Comparison of ENCODE assay signal across 23 cellular contexts in genomic region chr21:44901391-44902074, GRCh38. TPM values are rescaled to one million over a fixed set of nuclear protein-coding genes. Genes with fewer than 3 reads are reported as not detected.
DNase-seq lines count a peak whose midpoint lies in the region; ATAC-seq and TF ChIP-seq lines count a peak whose summit lies in the region.
"Had no signal": no experiment of that assay in that cellular context is flagged by ENCODE, and none has a peak within 500 bp of the region (broad histone marks: within the 10 kb centered on the region; RNA-seq: fewer than 3 reads in every experiment).

No MANE protein-coding gene starts in this region.

- intact Hi-C loops in heart left ventricle (cut with DNase I) = no loop called here
- intact Hi-C loops in dendritic cell treated with granulocyte-macrophage colony-stimulating factor and Interleukin-4, amounts not matched to agents 40 ng/mL and 50 ng/mL, for 4 days (cut with micrococcal nuclease) = no loop called here

- H3K9me3 Mint-ChIP-seq in dendritic cell treated with granulocyte-macrophage colony-stimulating factor and Interleukin-4, amounts not matched to agents 40 ng/mL and 50 ng/mL, for 4 days = no peaks in the 10 kb centered on the region
- H3K9me3 Mint-ChIP-seq: CD4-positive, alpha-beta T cell had no signal

- H3K27ac Mint-ChIP-seq in dendritic cell treated with granulocyte-macrophage colony-stimulating factor and Interleukin-4, amounts not matched to agents 40 ng/mL and 50 ng/mL, for 4 days = peak overlapping the region; percentile 28
- H3K27ac Mint-ChIP-seq: CD4-positive, alpha-beta T cell had no signal

- 79 to 89% (median 84%) methylated on average over 18 to 27 of the region's 27 CpGs for WGBS in heart left ventricle, 4 donors

- DNase-seq in heart left ventricle = peak in 3 of 5 donors; percentile 19 to 51 (median 22)
- DNase-seq in right atrium auricular region (ENCODE audit: low spot score) = no peak
- no peak for DNase-seq in NCI-H226
- no peak for DNase-seq in foreskin fibroblast
- no peak for DNase-seq in cortex of kidney (lab: John Stamatoyannopoulos, UW)
- DNase-seq: Calu3; DMS53; GM23248; KBM-7; MV-4-11; NCI-H1417; NCI-H1930; NCI-H446; NCI-H69; NK-92 treated with Interleukin-12 subunit alpha and Interleukin-12 subunit beta, amount 100 ng/mL, for 24 hours; OCI-M1; RPMI8226; SJCRH30 had no signal

- no peak for ATAC-seq in heart left ventricle
- no peak for ATAC-seq in HG03521 (IDR thresholded peaks at IDR 0.05; ENCODE audit: unreplicated experiment)
- ATAC-seq: HCT116 had no signal

- TF ChIP-seq CTCF in heart left ventricle (IDR thresholded peaks at IDR 0.05) = no peak
- no peak for TF ChIP-seq CTCF in right atrium auricular region (IDR thresholded peaks at IDR 0.05)
- TF ChIP-seq CTCF in neutrophil (IDR thresholded peaks at IDR 0.05) = no peak
- TF ChIP-seq CTCF in foreskin fibroblast (IDR thresholded peaks at IDR 0.05; ENCODE audit: low read depth, low read length) = no peak

- H3K36me3 ChIP-seq in heart left ventricle (peaks cover 0 to 88% (median 0%) of the 10 kb centered on the region in 9 donors), right atrium auricular region (no peaks in the 10 kb centered on the region), neutrophil (peaks cover 100% of the 10 kb centered on the region)

- H3K27ac ChIP-seq in heart left ventricle (no peak overlapping the region), right atrium auricular region (no peak overlapping the region), neutrophil (peak overlapping the region; percentile 63)
- H3K27ac ChIP-seq: GM23248, SJCRH30 had no signal

- H3K27me3 Mint-ChIP-seq in dendritic cell treated with granulocyte-macrophage colony-stimulating factor and Interleukin-4, amounts not matched to agents 40 ng/mL and 50 ng/mL, for 4 days = no peaks in the 10 kb centered on the region
- H3K27me3 Mint-ChIP-seq: CD4-positive, alpha-beta T cell had no signal

- peaks cover 90% of the 10 kb centered on the region for H3K4me1 Mint-ChIP-seq in dendritic cell treated with granulocyte-macrophage colony-stimulating factor and Interleukin-4, amounts not matched to agents 40 ng/mL and 50 ng/mL, for 4 days (ENCODE audit: low read depth)

- TF ChIP-seq POLR2A in heart left ventricle (IDR thresholded peaks at IDR 0.05) = no peak

- H3K4me3 Mint-ChIP-seq in dendritic cell treated with granulocyte-macrophage colony-stimulating factor and Interleukin-4, amounts not matched to agents 40 ng/mL and 50 ng/mL, for 4 days = no peak overlapping the region
- H3K4me3 Mint-ChIP-seq: CD4-positive, alpha-beta T cell had no signal

- H3K4me1 ChIP-seq in heart left ventricle (peaks cover 0 to 40% (median 0%) of the 10 kb centered on the region in 12 donors), right atrium auricular region (no peaks in the 10 kb centered on the region), neutrophil (ENCODE audit: control insufficient read depth in 1 of 2, insufficient read depth in 1 of 2, low read depth in 1 of 2, low read length in 1 of 2) (peaks cover 43 to 44% of the 10 kb centered on the region in 2 experiments)

- peaks cover 100% of the 10 kb centered on the region for H3K36me3 Mint-ChIP-seq in dendritic cell treated with granulocyte-macrophage colony-stimulating factor and Interleukin-4, amounts not matched to agents 40 ng/mL and 50 ng/mL, for 4 days (ENCODE audit: low read depth)

- no peaks in the 10 kb centered on the region for H3K9me3 ChIP-seq in heart left ventricle
- no peaks in the 10 kb centered on the region for H3K9me3 ChIP-seq in right atrium auricular region
- no peaks in the 10 kb centered on the region for H3K9me3 ChIP-seq in neutrophil
- H3K9me3 ChIP-seq: SJCRH30 had no signal

- peaks cover 0 to 7% (median 0%) of the 10 kb centered on the region in 9 donors for H3K27me3 ChIP-seq in heart left ventricle
- H3K27me3 ChIP-seq in right atrium auricular region = no peaks in the 10 kb centered on the region
- no peaks in the 10 kb centered on the region for H3K27me3 ChIP-seq in neutrophil
- H3K27me3 ChIP-seq: SJCRH30 had no signal

- H3K4me3 ChIP-seq in heart left ventricle = no peak overlapping the region
- no peak overlapping the region for H3K4me3 ChIP-seq in right atrium auricular region
- no peak overlapping the region for H3K4me3 ChIP-seq in neutrophil (ENCODE audit: low read depth in 1 of 2, low read length in 1 of 2)
- no peak overlapping the region for H3K4me3 ChIP-seq in foreskin fibroblast (ENCODE audit: low read depth in 1 of 2, low read length in 2 of 2)
- H3K4me3 ChIP-seq: GM23248, SJCRH30 had no signal

RNA-seq across cellular contexts. Expression of gene ITGB2, which starts 19.2 kb away (rescaled TPM):
- total RNA-seq in heart left ventricle = 100 to 1,000 TPM in 2 of 9 donors, 10 to 100 TPM in 5, 1 to 10 TPM in 2; 7.4 to 253 (median 27.7) TPM
- polyA plus RNA-seq in heart left ventricle = 10 to 100 TPM in 1 of 2 donors, 1 to 10 TPM in 1; 6.1 to 12.3 TPM
- 10 to 100 TPM; 16.7 to 63.6 TPM for total RNA-seq in right atrium auricular region

RNA-seq across cellular contexts. Expression of gene PTTG1IP, which starts 28.0 kb away (rescaled TPM):
- total RNA-seq in heart left ventricle (100 to 1,000 TPM; 134 to 319 (median 172) TPM), right atrium auricular region (100 to 1,000 TPM; 284 to 303 TPM)
- 100 to 1,000 TPM; 126 to 253 TPM for polyA plus RNA-seq in heart left ventricle

RNA-seq across cellular contexts. Expression of gene SLX9, which starts 38.3 kb away (rescaled TPM):
- total RNA-seq in heart left ventricle (10 to 100 TPM; 38.5 to 53.1 (median 47.1) TPM), right atrium auricular region (10 to 100 TPM; 15.9 to 18.8 TPM)
- polyA plus RNA-seq in heart left ventricle = 10 to 100 TPM; 63.8 to 77.8 TPM

Comparison
In these comparisons a context has a peak if more than half of its experiments do, and no peak if none do; other contexts are left out.
1. DNase-seq: peak in heart left ventricle (3 of 5); none in right atrium auricular region (single experiment), NCI-H226 (single experiment), foreskin fibroblast (0 of 2) and cortex of kidney (single experiment).